Comparison of ENCODE assay signal across 8 cellular contexts in genomic region chr19:18558595-18558994, GRCh38. TPM values are rescaled to one million over a fixed set of nuclear protein-coding genes. Genes with fewer than 3 reads are reported as not detected.
DNase-seq lines count a peak whose midpoint lies in the region; ATAC-seq, FAIRE-seq and TF ChIP-seq lines count a peak whose summit lies in the region.

No MANE protein-coding gene starts in this region.

- in situ Hi-C loops in GM12878 (cut with MboI) = no loop called here

- ATAC-seq in Right ventricle myocardium inferior (no peak), GM12878 (peak; percentile 5; the same call in 2 of the 3 replicates), mucosa of descending colon (no peak)

- POLR2A ChIA-PET in GM12878 (lab: Charles Lee) = interaction anchor here (0.7 to 7.5 kb wide), 11 partner anchors 13 to 361 kb away, joined by 3 to 79 read pairs (median 7); partner anchors contain the start of genes DDX49, ELL, FKBP8 and REX1BD

- no peak overlapping the region for H2BK5ac ChIP-seq in mesenchymal stem cell (ENCODE audit: low read depth, low read length, poor library complexity, severe bottlenecking)

- RAD21 ChIA-PET in GM12878 (lab: Charles Lee; ENCODE audit: unreplicated experiment) = interaction anchor here (1.0 to 7.1 kb wide), 9 partner anchors 13 to 361 kb away, joined by 3 to 39 read pairs (median 8); partner anchors contain the start of genes COPE, DDX49, ELL and FKBP8

- peaks cover 3% of the 10 kb centered on the region for H3K4me1 ChIP-seq in cardiac muscle cell (ENCODE audit: low read depth)
- H3K4me1 ChIP-seq in GM12878 (ENCODE audit: control insufficient read depth, insufficient read depth, low read length) = no peaks in the 10 kb centered on the region
- peaks cover 4% of the 10 kb centered on the region for H3K4me1 ChIP-seq in mesenchymal stem cell (ENCODE audit: control insufficient read depth, insufficient read depth, low read depth, low read length)
- H3K4me1 ChIP-seq in uterus = peaks cover 0 to 5% of the 10 kb centered on the region in 2 donors
- peaks cover 6% of the 10 kb centered on the region for H3K4me1 ChIP-seq in mucosa of descending colon (ENCODE audit: low read depth)

- TF ChIP-seq CTCF in cardiac muscle cell (IDR thresholded peaks at IDR 0.05; ENCODE audit: low read depth, low read length) (no peak), GM12878 (IDR thresholded peaks at IDR 0.05 in 2 of 3, conservative IDR thresholded peaks at IDR 0.05 in 1 of 3; ENCODE audit: control insufficient read depth in 2 of 3, extremely low read depth in 1 of 3, insufficient read depth in 1 of 3, low read depth in 3 of 3, low read length in 3 of 3) (no peak), uterus (IDR thresholded peaks at IDR 0.05) (no peak), mucosa of descending colon (IDR thresholded peaks at IDR 0.05) (no peak)

- no peaks in the 10 kb centered on the region for H3K9me3 ChIP-seq in cardiac muscle cell (ENCODE audit: low read depth)
- H3K9me3 ChIP-seq in GM12878 (replicated peaks; ENCODE audit: control insufficient read depth, insufficient read depth, low read length) = no peaks in the 10 kb centered on the region
- no peaks in the 10 kb centered on the region for H3K9me3 ChIP-seq in mesenchymal stem cell (ENCODE audit: control insufficient read depth, low read length)
- H3K9me3 ChIP-seq in uterus = no peaks in the 10 kb centered on the region
- H3K9me3 ChIP-seq in mucosa of descending colon = no peaks in the 10 kb centered on the region

- FAIRE-seq in GM12878 (lab: Jason Lieb, UNC) = no peak

- H2AK5ac ChIP-seq in mesenchymal stem cell (ENCODE audit: low read length, severe bottlenecking) = no peak overlapping the region

- WGBS in GM12878 (ENCODE audit: insufficient coverage, insufficient replicate concordance, low lambda C conversion rate, missing lambda C conversion rate) = 2% methylated on average over 3 of the region's 3 CpGs
- 61% methylated on average over 3 of the region's 3 CpGs for WGBS in mesenchymal stem cell

- H3K79me2 ChIP-seq in GM12878 (ENCODE audit: control insufficient read depth, insufficient read depth, low read length) = peaks cover 32% of the 10 kb centered on the region

- intact Hi-C loops in Right ventricle myocardium inferior (cut with DNase I) (loop anchor here (5.0 kb wide), 1 partner anchor 36 kb away; the partner anchor contains the start of gene ELL), GM12878 (cut with micrococcal nuclease; ENCODE audit: unreplicated experiment) (no loop called here), uterus (cut with DNase I; ENCODE audit: low total_unique reads) (no loop called here), mucosa of descending colon (cut with DNase I, micrococcal nuclease) (no loop called here)

- TF ChIP-seq EP300 in GM12878 (IDR thresholded peaks at IDR 0.05; ENCODE audit: borderline replicate concordance in 1 of 2, control insufficient read depth in 1 of 2, low read depth in 2 of 2, low read length in 2 of 2) = no peak

- SMC1A ChIA-PET in GM12878 (lab: Charles Lee; ENCODE audit: uncharacterized antibody, unreplicated experiment) = interaction anchor here (0.8 to 4.8 kb wide), 10 partner anchors 8 to 80 kb away, joined by 3 to 29 read pairs (median 4); partner anchors contain the start of genes ELL, FKBP8, REX1BD and UBA52

- no peak overlapping the region for H4K8ac ChIP-seq in mesenchymal stem cell (ENCODE audit: low read length)

- no peak overlapping the region for H4K91ac ChIP-seq in mesenchymal stem cell (ENCODE audit: low read length)

- peak overlapping the region; percentile 33 for H3K27ac ChIP-seq in cardiac muscle cell
- peak overlapping the region; percentile 60 for H3K27ac ChIP-seq in GM12878 (ENCODE audit: control insufficient read depth, insufficient read depth)
- H3K27ac ChIP-seq in mesenchymal stem cell (ENCODE audit: low read length, poor library complexity, severe bottlenecking) = no peak overlapping the region
- peak overlapping the region; percentile 94 to 96 for H3K27ac ChIP-seq in uterus

- H3K27me3 ChIP-seq in cardiac muscle cell = no peaks in the 10 kb centered on the region
- no peaks in the 10 kb centered on the region for H3K27me3 ChIP-seq in GM12878 (replicated peaks in 1 of 2; ENCODE audit: control insufficient read depth in 2 of 2, insufficient read depth in 2 of 2, low read length in 1 of 2)
- no peaks in the 10 kb centered on the region for H3K27me3 ChIP-seq in mesenchymal stem cell (ENCODE audit: control insufficient read depth in 1 of 2, insufficient read depth in 1 of 2, low read length in 2 of 2)
- H3K27me3 ChIP-seq in uterus = no peaks in the 10 kb centered on the region

- peaks cover 16% of the 10 kb centered on the region for H3K79me1 ChIP-seq in mesenchymal stem cell (replicated peaks; ENCODE audit: low read length, poor library complexity, severe bottlenecking)

- H3K4ac ChIP-seq in mesenchymal stem cell (ENCODE audit: low read depth in 1 of 2, low read length in 2 of 2) = no peak overlapping the region

- H2BK12ac ChIP-seq in mesenchymal stem cell (ENCODE audit: low read length in 2 of 2) = no peak overlapping the region

- H2BK120ac ChIP-seq in mesenchymal stem cell (ENCODE audit: low read depth, low read length) = no peak overlapping the region

- DNase-seq in cardiac muscle cell (ENCODE audit: low read depth in 1 of 2, low spot score in 1 of 2) = no peak
- no peak for DNase-seq in Right ventricle myocardium inferior (ENCODE audit: missing footprints)
- DNase-seq in GM12878 (ENCODE audit: low read depth, low spot score) = no peak
- no peak for DNase-seq in mesenchymal stem cell
- DNase-seq in uterus = no peak
- no peak for DNase-seq in NCI-H2227 (lab: John Stamatoyannopoulos, UW; ENCODE audit: unreplicated experiment)
- DNase-seq in mucosa of descending colon = no peak
- no peak for DNase-seq in NOMO-1 treated with DMSO at 0.1 percent for 48 hours (lab: John Stamatoyannopoulos, UW; ENCODE audit: unreplicated experiment)

- H3K18ac ChIP-seq in mesenchymal stem cell (ENCODE audit: low read depth in 1 of 2, low read length in 2 of 2) = no peak overlapping the region

- no TSS peak for BruUV-seq in GM12878 (replicated peaks; lab: Mats Ljungman, UMichigan)

- H3K4me2 ChIP-seq in GM12878 (ENCODE audit: control insufficient read depth, insufficient read depth) = peak overlapping the region; percentile 82
- peak overlapping the region; percentile 79 for H3K4me2 ChIP-seq in mesenchymal stem cell (ENCODE audit: low read length, poor library complexity, severe bottlenecking)

- H3K4me3 ChIP-seq in cardiac muscle cell (peak overlapping the region; percentile 55), GM12878 (peak overlapping the region; percentile 95), mesenchymal stem cell (ENCODE audit: insufficient read depth in 1 of 2, low read depth in 1 of 2, low read length in 2 of 2) (peak overlapping the region; percentile 4 to 100), uterus (peak overlapping the region; percentile 62 to 86), mucosa of descending colon (no peak overlapping the region)

- H2AFZ ChIP-seq in GM12878 (ENCODE audit: control insufficient read depth, low read depth, low read length) (no peak overlapping the region), mesenchymal stem cell (ENCODE audit: low read depth, low read length) (no peak overlapping the region)

- H4K20me1 ChIP-seq in GM12878 (ENCODE audit: control insufficient read depth, insufficient read depth) = no peaks in the 10 kb centered on the region

- peak overlapping the region; percentile 89 for H3K9ac ChIP-seq in GM12878 (ENCODE audit: control insufficient read depth, insufficient read depth, low read length)
- peak overlapping the region; percentile 99 for H3K9ac ChIP-seq in mesenchymal stem cell (ENCODE audit: low read length)

- TF ChIP-seq POLR2A in GM12878 (IDR thresholded peaks at IDR 0.05; ENCODE audit: low read depth, low read length) (peak; percentile 42), uterus (IDR thresholded peaks at IDR 0.05) (no peak)

- TF ChIP-seq RAD21 in GM12878 (IDR thresholded peaks at IDR 0.05; ENCODE audit: insufficient read depth, low read depth, low read length) = no peak

- CTCF ChIA-PET in GM12878 (lab: Yijun Ruan, JAX) = interaction anchor here (0.7 to 5.6 kb wide), 11 partner anchors 12 to 289 kb away, joined by 3 to 35 read pairs (median 5); partner anchors contain the start of genes ELL, FKBP8, REX1BD and UBA52

- no peaks in the 10 kb centered on the region for H3K36me3 ChIP-seq in cardiac muscle cell
- peaks cover 6 to 9% of the 10 kb centered on the region in 2 experiments; a peak in 3 of 4 replicates for H3K36me3 ChIP-seq in GM12878 (ENCODE audit: control insufficient read depth in 2 of 2, insufficient read depth in 2 of 2, low read length in 1 of 2)
- peaks cover 17 to 19% of the 10 kb centered on the region in 2 experiments for H3K36me3 ChIP-seq in mesenchymal stem cell (ENCODE audit: control insufficient read depth in 1 of 2, insufficient read depth in 2 of 2, low read depth in 1 of 2, low read length in 2 of 2)
- H3K36me3 ChIP-seq in uterus = no peaks in the 10 kb centered on the region
- no peaks in the 10 kb centered on the region for H3K36me3 ChIP-seq in mucosa of descending colon (ENCODE audit: low read depth)

- no peak overlapping the region for H3K23ac ChIP-seq in mesenchymal stem cell (ENCODE audit: low read length in 2 of 2)

- no peak overlapping the region for H2BK15ac ChIP-seq in mesenchymal stem cell (ENCODE audit: low read depth, poor library complexity, severe bottlenecking)

- H3K14ac ChIP-seq in mesenchymal stem cell (ENCODE audit: low read length in 2 of 2) = no peak overlapping the region

RNA-seq across cellular contexts. Expression of gene KXD1, which starts 0.9 kb away (rescaled TPM):
- total RNA-seq in cardiac muscle cell (137 and 160 TPM in 2 replicates), Right ventricle myocardium inferior (50.3 TPM), GM12878 (2014; rRNA removed) (116 and 128 TPM in 2 replicates), GM12878 (2014; rRNA removed; fragmentation: Illumina TruSeq; extraction: Trizol) (75.5 and 82.0 TPM in 2 replicates), GM12878 (2021) (109 and 111 TPM in 2 replicates), uterus (100 to 1,000 TPM in 1 of 4 donors, 10 to 100 TPM in 3; 30.3 to 113 (median 82.5) TPM), mucosa of descending colon (10 to 100 TPM; 63.2 to 76.9 (median 68.8) TPM)
- polyA plus RNA-seq in cardiac muscle cell (111 and 127 TPM in 2 replicates), GM12878 (2011; rRNA removed) (67.3 and 130 TPM in 2 replicates), GM12878 (2014; fragmentation: Illumina TruSeq; extraction: Trizol) (91.4 and 151 TPM in 2 replicates), GM12878 (2014; fragmentation: Nextera tagmentation; extraction: Ambion mirVana) (10 to 100 TPM; 27.5 to 44.9 TPM), GM12878 (2014; rRNA removed) (193 and 209 TPM in 2 replicates), GM12878 (2016; fragmentation: Nextera tagmentation; extraction: Ambion mirVana) (100 to 1,000 TPM; 182 to 191 TPM)
- total RNA-seq in GM12878 (2013; cell fraction: nucleolus; rRNA removed) = 63.6 and 63.9 TPM in 2 replicates
- polyA plus RNA-seq in GM12878 (2011; ENCODE audit: low read depth) = 63.3 TPM
- 191 and 223 TPM in 2 replicates for polyA plus RNA-seq in GM12878 (2011; cell fraction: cytosol; rRNA removed)
- polyA plus RNA-seq in GM12878 (2011; cell fraction: nucleus; rRNA removed) = 161 and 189 TPM in 2 replicates
- 111 and 123 TPM in 2 replicates for polyA plus RNA-seq in GM12878 (2012)
- polyA minus RNA-seq in GM12878 (2011; rRNA and poly(A)+ RNA removed) = 68.5 and 130 TPM in 2 replicates
- 52.8 and 63.2 TPM in 2 replicates for polyA minus RNA-seq in GM12878 (2011; cell fraction: cytosol; rRNA and poly(A)+ RNA removed)
- 18.9 and 32.5 TPM in 2 replicates for polyA minus RNA-seq in GM12878 (2011; cell fraction: nucleus; rRNA and poly(A)+ RNA removed)
- polyA plus RNA-seq in mesenchymal stem cell (2013, experiment 1 of 2) = 138 TPM
- 134 TPM for polyA plus RNA-seq in mesenchymal stem cell (2013, experiment 2 of 2)

RNA-seq across cellular contexts. Expression of gene UBA52, which starts 13.1 kb away (rescaled TPM):
- total RNA-seq in cardiac muscle cell (387 and 390 TPM in 2 replicates), Right ventricle myocardium inferior (737 TPM), GM12878 (2014; rRNA removed) (1,493 and 1,661 TPM in 2 replicates), GM12878 (2014; rRNA removed; fragmentation: Illumina TruSeq; extraction: Trizol) (1,429 and 1,442 TPM in 2 replicates), GM12878 (2021) (1,629 and 1,678 TPM in 2 replicates), uterus (1,000 to 10,000 TPM in 2 of 4 donors, 100 to 1,000 TPM in 2; 295 to 1,369 (median 721) TPM), mucosa of descending colon (100 to 1,000 TPM; 771 to 910 (median 811) TPM)
- polyA plus RNA-seq in cardiac muscle cell (415 and 457 TPM in 2 replicates), GM12878 (2011; rRNA removed) (910 and 1,613 TPM in 2 replicates), GM12878 (2014; fragmentation: Illumina TruSeq; extraction: Trizol) (2,280 and 2,392 TPM in 2 replicates), GM12878 (2014; fragmentation: Nextera tagmentation; extraction: Ambion mirVana) (1,000 to 10,000 TPM; 2,192 to 2,288 TPM), GM12878 (2014; rRNA removed) (2,186 and 2,597 TPM in 2 replicates), GM12878 (2016; fragmentation: Nextera tagmentation; extraction: Ambion mirVana) (1,000 to 10,000 TPM; 1,131 to 1,180 TPM)
- total RNA-seq in GM12878 (2013; cell fraction: nucleolus; rRNA removed) = 129 and 132 TPM in 2 replicates
- 10,819 TPM for polyA plus RNA-seq in GM12878 (2011; ENCODE audit: low read depth)
- polyA plus RNA-seq in GM12878 (2011; cell fraction: cytosol; rRNA removed) = 3,476 and 4,794 TPM in 2 replicates
- polyA plus RNA-seq in GM12878 (2011; cell fraction: nucleus; rRNA removed) = 839 and 898 TPM in 2 replicates
- polyA plus RNA-seq in GM12878 (2012) = 3,669 and 4,620 TPM in 2 replicates
- polyA minus RNA-seq in GM12878 (2011; rRNA and poly(A)+ RNA removed) = 1,757 and 2,399 TPM in 2 replicates
- polyA minus RNA-seq in GM12878 (2011; cell fraction: cytosol; rRNA and poly(A)+ RNA removed) = 394 and 436 TPM in 2 replicates
- polyA minus RNA-seq in GM12878 (2011; cell fraction: nucleus; rRNA and poly(A)+ RNA removed) = 157 and 251 TPM in 2 replicates
- polyA plus RNA-seq in mesenchymal stem cell (2013, experiment 1 of 2) = 1,500 TPM
- 1,505 TPM for polyA plus RNA-seq in mesenchymal stem cell (2013, experiment 2 of 2)

RNA-seq across cellular contexts. Expression of gene FKBP8, which starts 15.2 kb away (rescaled TPM):
- 514 and 568 TPM in 2 replicates for total RNA-seq in cardiac muscle cell
- 398 and 473 TPM in 2 replicates for polyA plus RNA-seq in cardiac muscle cell
- total RNA-seq in Right ventricle myocardium inferior = 181 TPM
- total RNA-seq in GM12878 (2013; cell fraction: nucleolus; rRNA removed) = 50.6 and 53.1 TPM in 2 replicates
- 157 and 192 TPM in 2 replicates for total RNA-seq in GM12878 (2014; rRNA removed)
- 59.8 and 66.4 TPM in 2 replicates for total RNA-seq in GM12878 (2014; rRNA removed; fragmentation: Illumina TruSeq; extraction: Trizol)
- 204 and 205 TPM in 2 replicates for total RNA-seq in GM12878 (2021)
- polyA plus RNA-seq in GM12878 (2011; ENCODE audit: low read depth) = 74.1 TPM
- polyA plus RNA-seq in GM12878 (2011; rRNA removed) = 62.3 and 116 TPM in 2 replicates
- 212 and 258 TPM in 2 replicates for polyA plus RNA-seq in GM12878 (2011; cell fraction: cytosol; rRNA removed)
- 200 and 207 TPM in 2 replicates for polyA plus RNA-seq in GM12878 (2011; cell fraction: nucleus; rRNA removed)
- polyA plus RNA-seq in GM12878 (2012) = 209 and 231 TPM in 2 replicates
- 4.2 and 39.7 TPM in 2 replicates for polyA plus RNA-seq in GM12878 (2014; fragmentation: Illumina TruSeq; extraction: Trizol)
- 1 to 10 TPM in 1 of 2 experiments, under 1 TPM in 1; 0.13 to 1.1 TPM for polyA plus RNA-seq in GM12878 (2014; fragmentation: Nextera tagmentation; extraction: Ambion mirVana)
- polyA plus RNA-seq in GM12878 (2014; rRNA removed) = 143 and 172 TPM in 2 replicates
- polyA plus RNA-seq in GM12878 (2016; fragmentation: Nextera tagmentation; extraction: Ambion mirVana) = 100 to 1,000 TPM in 1 of 2 experiments, 10 to 100 TPM in 1; 90.1 to 101 TPM
- polyA minus RNA-seq in GM12878 (2011; rRNA and poly(A)+ RNA removed) = 71.0 and 163 TPM in 2 replicates
- 101 and 104 TPM in 2 replicates for polyA minus RNA-seq in GM12878 (2011; cell fraction: cytosol; rRNA and poly(A)+ RNA removed)
- 33.4 and 45.1 TPM in 2 replicates for polyA minus RNA-seq in GM12878 (2011; cell fraction: nucleus; rRNA and poly(A)+ RNA removed)
- polyA plus RNA-seq in mesenchymal stem cell (2013, experiment 1 of 2) = 175 TPM
- polyA plus RNA-seq in mesenchymal stem cell (2013, experiment 2 of 2) = 169 TPM
- total RNA-seq in uterus = 100 to 1,000 TPM; 139 to 273 (median 205) TPM
- 100 to 1,000 TPM; 152 to 256 (median 162) TPM for total RNA-seq in mucosa of descending colon

RNA-seq across cellular contexts. Expression of gene REX1BD, which starts 30.0 kb away (rescaled TPM):
- total RNA-seq in cardiac muscle cell (130 and 133 TPM in 2 replicates), Right ventricle myocardium inferior (79.3 TPM), GM12878 (2014; rRNA removed) (49.7 and 57.8 TPM in 2 replicates), GM12878 (2014; rRNA removed; fragmentation: Illumina TruSeq; extraction: Trizol) (6.4 and 7.1 TPM in 2 replicates), GM12878 (2021) (58.2 and 62.7 TPM in 2 replicates), uterus (100 to 1,000 TPM in 1 of 4 donors, 10 to 100 TPM in 3; 29.7 to 295 (median 74.2) TPM), mucosa of descending colon (10 to 100 TPM; 48.2 to 55.4 (median 49.3) TPM)
- polyA plus RNA-seq in cardiac muscle cell (141 and 179 TPM in 2 replicates), GM12878 (2011; rRNA removed) (7.8 and 12.1 TPM in 2 replicates), GM12878 (2014; fragmentation: Illumina TruSeq; extraction: Trizol) (1.8 and 3.1 TPM in 2 replicates), GM12878 (2014; fragmentation: Nextera tagmentation; extraction: Ambion mirVana) (1 to 10 TPM; 1.1 to 3.3 TPM), GM12878 (2014; rRNA removed) (64.4 and 84.2 TPM in 2 replicates), GM12878 (2016; fragmentation: Nextera tagmentation; extraction: Ambion mirVana) (100 to 1,000 TPM in 1 of 2 experiments, 10 to 100 TPM in 1; 88.9 to 101 TPM)
- 15.2 and 18.7 TPM in 2 replicates for total RNA-seq in GM12878 (2013; cell fraction: nucleolus; rRNA removed)
- 15.2 TPM for polyA plus RNA-seq in GM12878 (2011; ENCODE audit: low read depth)
- 23.9 and 40.8 TPM in 2 replicates for polyA plus RNA-seq in GM12878 (2011; cell fraction: cytosol; rRNA removed)
- polyA plus RNA-seq in GM12878 (2011; cell fraction: nucleus; rRNA removed) = 74.8 and 100 TPM in 2 replicates
- polyA plus RNA-seq in GM12878 (2012) = 40.7 and 41.1 TPM in 2 replicates
- polyA minus RNA-seq in GM12878 (2011; rRNA and poly(A)+ RNA removed) = 0.80 and 1.7 TPM in 2 replicates
- 3.6 and 8.6 TPM in 2 replicates for polyA minus RNA-seq in GM12878 (2011; cell fraction: cytosol; rRNA and poly(A)+ RNA removed)
- polyA minus RNA-seq in GM12878 (2011; cell fraction: nucleus; rRNA and poly(A)+ RNA removed) = 4.7 and 6.4 TPM in 2 replicates
- polyA plus RNA-seq in mesenchymal stem cell (2013, experiment 1 of 2) = 64.9 TPM
- polyA plus RNA-seq in mesenchymal stem cell (2013, experiment 2 of 2) = 73.1 TPM

RNA-seq across cellular contexts. Expression of gene ELL, which starts 36.7 kb away (rescaled TPM):
- total RNA-seq in cardiac muscle cell (19.4 and 20.7 TPM in 2 replicates), Right ventricle myocardium inferior (8.4 TPM), GM12878 (2014; rRNA removed) (11.7 and 13.1 TPM in 2 replicates), GM12878 (2014; rRNA removed; fragmentation: Illumina TruSeq; extraction: Trizol) (3.8 and 5.1 TPM in 2 replicates), GM12878 (2021) (19.7 and 25.0 TPM in 2 replicates), uterus (10 to 100 TPM in 3 of 4 donors, 1 to 10 TPM in 1; 4.1 to 43.5 (median 21.7) TPM), mucosa of descending colon (10 to 100 TPM; 17.8 to 21.6 (median 18.9) TPM)
- polyA plus RNA-seq in cardiac muscle cell (14.8 and 18.2 TPM in 2 replicates), GM12878 (2011; rRNA removed) (2.4 and 4.6 TPM in 2 replicates), GM12878 (2014; fragmentation: Illumina TruSeq; extraction: Trizol) (0.87 and 3.6 TPM in 2 replicates), GM12878 (2014; fragmentation: Nextera tagmentation; extraction: Ambion mirVana) (under 1 TPM; 0.91 to 0.98 TPM), GM12878 (2014; rRNA removed) (13.8 and 16.8 TPM in 2 replicates), GM12878 (2016; fragmentation: Nextera tagmentation; extraction: Ambion mirVana) (10 to 100 TPM; 21.2 to 21.6 TPM)
- total RNA-seq in GM12878 (2013; cell fraction: nucleolus; rRNA removed) = 31.6 and 39.3 TPM in 2 replicates
- 4.6 TPM for polyA plus RNA-seq in GM12878 (2011; ENCODE audit: low read depth)
- 6.1 and 9.0 TPM in 2 replicates for polyA plus RNA-seq in GM12878 (2011; cell fraction: cytosol; rRNA removed)
- polyA plus RNA-seq in GM12878 (2011; cell fraction: nucleus; rRNA removed) = 23.5 and 30.6 TPM in 2 replicates
- polyA plus RNA-seq in GM12878 (2012) = 13.5 and 16.7 TPM in 2 replicates
- 5.9 and 12.4 TPM in 2 replicates for polyA minus RNA-seq in GM12878 (2011; rRNA and poly(A)+ RNA removed)
- 4.8 and 10.7 TPM in 2 replicates for polyA minus RNA-seq in GM12878 (2011; cell fraction: cytosol; rRNA and poly(A)+ RNA removed)
- polyA minus RNA-seq in GM12878 (2011; cell fraction: nucleus; rRNA and poly(A)+ RNA removed) = 7.1 and 13.3 TPM in 2 replicates
- 9.8 TPM for polyA plus RNA-seq in mesenchymal stem cell (2013, experiment 1 of 2)
- polyA plus RNA-seq in mesenchymal stem cell (2013, experiment 2 of 2) = 9.8 TPM
